ENCODE assay signal across 26 cellular contexts in genomic region chr13:36076211-36076610, GRCh38.
"Had no signal": no experiment of that assay in that cellular context is flagged by ENCODE, and none has a peak within 500 bp of the region (broad histone marks: within the 10 kb centered on the region; RNA-seq: fewer than 3 reads in every experiment).

No MANE protein-coding gene starts in this region.

- H3K9me3 ChIP-seq: colonic mucosa, esophagus squamous epithelium, gastrocnemius medialis, heart right ventricle, left lung, lower lobe of right lung, mucosa of descending colon had no signal

- H3K27ac ChIP-seq: colonic mucosa, epithelial cell of prostate, esophagus squamous epithelium, gastrocnemius medialis, heart right ventricle, left lung, lower lobe of right lung had no signal

- H3K4me1 ChIP-seq: colonic mucosa, esophagus squamous epithelium, gastrocnemius medialis, left lung, lower lobe of right lung had no signal

- ATAC-seq: effector memory CD8-positive, alpha-beta T cell; esophagus mucosa; gastrocnemius medialis; heart right ventricle; left cardiac atrium; left lung; left ventricle myocardium superior; lower lobe of right lung; mucosa of descending colon had no signal

- DNase-seq: colonic mucosa; cortex of kidney; effector CD8-positive, alpha-beta T cell; effector memory CD8-positive, alpha-beta T cell; endodermal cell; erythroblast; esophagus squamous epithelium; foreskin fibroblast; foreskin melanocyte; gastrocnemius medialis; glutamatergic neuron; head of caudate nucleus; heart right ventricle; hippocampal formation; left cardiac atrium; left lung; left ventricle myocardium superior; lower lobe of right lung; mesenchymal stem cell; mucosa of descending colon; naive B cell had no signal

- H3K4me3 ChIP-seq: colonic mucosa, esophagus squamous epithelium, gastrocnemius medialis, heart right ventricle, left lung, lower lobe of right lung, mucosa of descending colon had no signal

- H3K27me3 ChIP-seq: colonic mucosa, esophagus squamous epithelium, gastrocnemius medialis, heart right ventricle, left lung had no signal

- FAIRE-seq: endometrium, islet of Langerhans, keratinocyte had no signal

- H3K36me3 ChIP-seq: colonic mucosa, esophagus squamous epithelium, gastrocnemius medialis, heart right ventricle, left lung, lower lobe of right lung had no signal
